Comparison of ENCODE assay signal across 29 cellular contexts in the genomic region with DNA sequence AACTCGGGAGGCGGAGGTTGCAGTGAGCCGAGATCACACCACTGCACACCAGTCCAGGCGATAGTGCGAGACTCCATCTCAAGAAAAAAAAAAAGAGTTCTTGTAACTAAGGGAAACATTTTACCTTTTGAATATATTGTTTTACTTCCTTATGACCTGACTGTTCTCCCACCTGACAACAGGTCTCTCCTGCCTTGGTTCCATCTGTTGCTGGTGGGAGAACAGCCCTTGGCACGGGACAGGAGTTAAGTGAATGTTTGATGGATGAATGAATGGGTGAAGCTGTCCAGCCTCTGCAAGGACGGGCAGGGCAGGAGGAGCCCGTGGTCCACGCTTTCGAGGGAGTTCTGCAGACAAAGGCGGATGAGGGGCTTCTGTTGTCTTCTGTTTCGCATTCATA.
"Had no signal": no experiment of that assay in that cellular context is flagged by ENCODE, and none has a peak within 500 bp of the region (broad histone marks: within the 10 kb centered on the region; RNA-seq: fewer than 3 reads in every experiment).

No MANE protein-coding gene starts in this region.

- H3K4me1 ChIP-seq: gastrocnemius medialis, heart left ventricle, left lung, pancreas, right lobe of liver, suprapubic skin, transverse colon, upper lobe of right lung, vagina had no signal

- ATAC-seq: esophagus mucosa; gastrocnemius medialis; heart left ventricle; left cardiac atrium; left lung; naive thymus-derived CD8-positive, alpha-beta T cell; stimulated activated naive CD8-positive, alpha-beta T cell treated with anti-CD3 and anti-CD28 coated beads, Interleukin-15, amount 100 ng/mL, for 72 hours; upper lobe of right lung had no signal

- H3K27me3 ChIP-seq: gastrocnemius medialis, heart left ventricle, hepatocyte, pancreas, right lobe of liver, suprapubic skin, transverse colon, upper lobe of right lung, vagina had no signal

- H3K27ac ChIP-seq: epithelial cell of prostate, gastrocnemius medialis, heart left ventricle, hepatocyte, left lung, neutrophil, pancreas, right lobe of liver, suprapubic skin, transverse colon, upper lobe of right lung, vagina had no signal

- H3K4me3 Mint-ChIP-seq: naive thymus-derived CD8-positive, alpha-beta T cell; nephron progenitor cell; stimulated activated naive CD8-positive, alpha-beta T cell treated with anti-CD3 and anti-CD28 coated beads, Interleukin-15, amount 100 ng/mL, for 72 hours had no signal

- H3K9me3 Mint-ChIP-seq: naive thymus-derived CD8-positive, alpha-beta T cell; nephron progenitor cell had no signal

- DNase-seq: effector CD4-positive, alpha-beta T cell; foreskin fibroblast; gastrocnemius medialis; heart left ventricle; left cardiac atrium; left lung; mammary epithelial cell; mesendoderm; naive thymus-derived CD8-positive, alpha-beta T cell; nephron progenitor cell; pancreas; retina; small intestine; stimulated activated CD4-positive, alpha-beta T cell treated with anti-CD3 and anti-CD28 coated beads, Interleukin-12 subunit alpha, Interleukin-12 subunit beta, amount 100 ng/mL, for 4 hours; stimulated activated CD4-positive, alpha-beta T cell treated with anti-CD3 and anti-CD28 coated beads, Interleukin-1b, Interleukin-23, amount 100 ng/mL, for 48 hours; stimulated activated CD4-positive, alpha-beta T cell treated with anti-CD3 and anti-CD28 coated beads, Interleukin-4, amount 100 ng/mL, for 1 hour; stimulated activated CD8-positive, alpha-beta memory T cell treated with anti-CD3 and anti-CD28 coated beads, Interleukin-4, amount 100 ng/mL, for 48 hours; stimulated activated naive CD4-positive, alpha-beta T cell; stimulated activated naive CD8-positive, alpha-beta T cell treated with anti-CD3 and anti-CD28 coated beads, Interleukin-15, amount 100 ng/mL, for 72 hours; transverse colon; upper lobe of right lung had no signal

- H3K36me3 ChIP-seq: gastrocnemius medialis, heart left ventricle, left lung, neutrophil, pancreas, right lobe of liver, suprapubic skin, transverse colon, upper lobe of right lung, vagina had no signal

- H3K9me3 ChIP-seq: gastrocnemius medialis, heart left ventricle, left lung, neutrophil, pancreas, right lobe of liver, suprapubic skin, transverse colon, upper lobe of right lung, vagina had no signal

- H3K27me3 Mint-ChIP-seq: stimulated activated naive CD8-positive, alpha-beta T cell treated with anti-CD3 and anti-CD28 coated beads, Interleukin-15, amount 100 ng/mL, for 72 hours had no signal

- H3K4me3 ChIP-seq: dorsolateral prefrontal cortex, gastrocnemius medialis, heart left ventricle, hepatocyte, left lung, pancreas, right lobe of liver, suprapubic skin, transverse colon, upper lobe of right lung, vagina had no signal
